ENCODE assay signal across 8 cellular contexts in the genomic region with DNA sequence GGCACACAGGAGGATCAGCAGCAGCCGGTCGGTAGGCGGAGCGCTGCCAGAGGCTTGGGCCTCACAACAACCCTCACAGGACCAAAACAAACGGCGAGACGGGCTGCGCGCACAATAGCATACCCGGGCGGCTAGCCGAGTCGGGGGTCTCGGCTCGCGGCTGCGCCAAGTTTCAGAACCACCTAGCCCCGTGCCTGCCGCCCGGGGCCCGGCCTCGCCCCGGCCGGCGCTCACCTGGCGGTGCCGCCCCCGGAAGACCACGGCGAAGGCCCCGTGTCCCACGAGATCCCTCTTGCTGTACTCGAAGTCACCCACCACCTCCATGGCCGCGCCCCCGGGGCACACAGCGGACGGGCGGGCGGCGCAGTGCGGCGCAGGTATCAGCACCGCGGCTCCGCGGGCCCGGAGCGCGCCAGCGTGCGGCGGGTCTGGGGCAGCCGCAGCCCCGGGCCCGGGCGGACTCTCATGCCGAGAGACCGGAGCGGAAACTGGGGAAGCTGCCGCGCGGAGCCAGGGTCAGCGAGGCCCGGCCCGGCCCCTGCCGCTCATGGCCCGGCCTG. TPM values are rescaled to one million over a fixed set of nuclear protein-coding genes. Genes with fewer than 3 reads are reported as not detected.
DNase-seq lines count a peak whose midpoint lies in the region; ATAC-seq lines count a peak whose summit lies in the region.

No MANE protein-coding gene starts in this region.

- peak overlapping the region; percentile 47 to 86 for H3K27ac ChIP-seq in esophagus (ENCODE audit: low read depth in 2 of 2, low read length in 1 of 2)

- WGBS in esophagus, 2 donors, result 0 to 1% methylated on average over 44 to 68 of the region's 68 CpGs

- H3K4me1 ChIP-seq in esophagus (ENCODE audit: control insufficient read depth in 2 of 2, insufficient read depth in 2 of 2, low read length in 1 of 2), result no peaks in the 10 kb centered on the region

- H3K36me3 ChIP-seq in esophagus (ENCODE audit: control insufficient read depth in 2 of 2, insufficient read depth in 2 of 2, low read length in 1 of 2), result no peaks in the 10 kb centered on the region

- peak; percentile 61 for ATAC-seq in HG02798 (IDR thresholded peaks at IDR 0.05; ENCODE audit: poor library complexity, unreplicated experiment)
- no peak for ATAC-seq in GM21528 (IDR thresholded peaks at IDR 0.05; ENCODE audit: low FRiP score, unreplicated experiment)

- H3K9me3 ChIP-seq in esophagus (ENCODE audit: control insufficient read depth in 2 of 2, insufficient read depth in 1 of 2, low read depth in 1 of 2, low read length in 1 of 2), result no peaks in the 10 kb centered on the region

- no peaks in the 10 kb centered on the region for H3K27me3 ChIP-seq in esophagus (ENCODE audit: control insufficient read depth in 1 of 2, insufficient read depth in 2 of 2, low read length in 2 of 2)

- DNase-seq in GM04503 (ENCODE audit: low read depth), result peak; percentile 18
- peak; percentile 47 to 52 for DNase-seq in NOMO-1 (lab: John Stamatoyannopoulos, UW; ENCODE audit: unreplicated experiment in 2 of 2)
- DNase-seq in activated T-cell treated with anti-CD3 and anti-CD28 coated beads for 4 hours, result peak; percentile 16
- peak; percentile 43 for DNase-seq in middle frontal gyrus (ENCODE audit: extremely low spot score, low spot score)
- DNase-seq in stimulated activated CD8-positive, alpha-beta memory T cell treated with anti-CD3 and anti-CD28 coated beads, Interleukin-2, amount 100 ng/mL, for 48 hours (ENCODE audit: low read depth in 2 of 2), result peak; percentile 32 to 36

- H3K4me3 ChIP-seq in esophagus (ENCODE audit: low read depth in 1 of 2, low read length in 2 of 2), result peak overlapping the region; percentile 73 to 89

RNA-seq across cellular contexts. Expression of a gene that starts 0.6 kb away (rescaled TPM):
- polyA plus RNA-seq in esophagus, result 1 to 10 TPM; 4.2 to 5.4 TPM
